In the genomic region with DNA sequence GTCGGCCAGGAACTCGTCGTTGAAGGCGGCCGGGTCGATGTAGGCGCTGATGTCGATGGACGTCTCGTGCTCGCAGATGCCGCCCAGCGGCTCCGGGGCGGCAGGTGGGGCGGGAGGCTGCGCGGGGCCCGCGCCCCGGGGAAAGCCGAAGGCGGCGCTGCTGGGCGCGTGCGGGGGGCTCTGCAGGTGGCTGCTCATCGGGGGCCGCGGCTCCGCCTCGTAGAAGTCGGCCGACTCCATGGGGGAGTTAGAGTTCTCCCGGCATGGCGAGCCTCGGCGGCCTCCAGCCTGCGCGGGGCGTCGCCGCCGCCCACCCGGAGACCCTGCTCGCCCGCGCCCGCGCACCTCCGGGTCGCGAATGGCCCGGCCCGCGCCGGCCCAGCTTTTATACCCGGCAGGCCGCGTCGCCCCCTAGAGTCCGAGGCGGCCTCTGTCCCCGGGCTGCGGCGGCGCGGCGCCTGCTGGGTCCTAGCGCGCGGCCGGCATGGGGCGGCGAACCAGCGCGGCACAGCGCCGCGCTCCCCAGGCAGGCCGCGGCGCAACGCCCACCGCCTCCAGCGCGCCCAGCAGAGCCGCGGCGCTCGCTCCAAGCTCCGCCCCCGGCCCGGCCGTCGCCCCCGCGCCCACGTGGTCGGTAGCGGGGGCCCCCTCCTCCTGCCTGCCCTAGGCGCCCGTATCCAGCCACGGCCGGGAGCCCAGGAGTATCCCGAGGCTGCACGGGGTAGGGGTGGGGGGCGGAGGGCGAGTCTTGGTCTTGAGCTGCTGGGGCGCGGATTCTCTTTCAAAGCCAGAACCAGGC, we compare ENCODE assay signal across 8 cellular contexts. TPM values are rescaled to one million over a fixed set of nuclear protein-coding genes. Genes with fewer than 3 reads are reported as not detected.
DNase-seq lines count a peak whose midpoint lies in the region; ATAC-seq and TF ChIP-seq lines count a peak whose summit lies in the region.

Gene CEBPA, minus strand, starts transcription at position 360 of the 799 bp plus-strand sequence. Its CDS starts 120 bp downstream, at position 240.

- TF ChIP-seq CTCF in endothelial cell (IDR thresholded peaks at IDR 0.05; ENCODE audit: unreplicated experiment): peak; percentile 46

- H3K9me3 ChIP-seq in mesodermal cell (ENCODE audit: control insufficient read depth, low read length): no peaks in the 10 kb centered on the region

- ATAC-seq in GM18907 (IDR thresholded peaks at IDR 0.05; ENCODE audit: unreplicated experiment) (peak; percentile 81), HG03139 (IDR thresholded peaks at IDR 0.05; ENCODE audit: unreplicated experiment) (peak; percentile 75)

- H3K27ac Mint-ChIP-seq in endothelial cell (ENCODE audit: unreplicated experiment): no peak within 1 kb of the TSS

- no peaks in the 10 kb centered on the region for H3K36me3 Mint-ChIP-seq in endothelial cell (ENCODE audit: low read depth, unreplicated experiment)

- H3K4me1 ChIP-seq in mesodermal cell (ENCODE audit: control insufficient read depth, insufficient read depth, low read length, poor library complexity, severe bottlenecking): no peaks in the 10 kb centered on the region

- peaks cover 16% of the 10 kb centered on the region for H3K27me3 Mint-ChIP-seq in endothelial cell (ENCODE audit: unreplicated experiment)

- H3K4me1 Mint-ChIP-seq in endothelial cell (ENCODE audit: unreplicated experiment): no peaks in the 10 kb centered on the region

- H3K4me3 Mint-ChIP-seq in endothelial cell (ENCODE audit: unreplicated experiment): peak within 1 kb of the TSS; percentile 37

- peak within 1 kb of the TSS; percentile 59 for H3K27ac ChIP-seq in mesodermal cell (ENCODE audit: low read depth, low read length, severe bottlenecking)

- DNase-seq in AG08396 (ENCODE audit: low spot score) (peak; percentile 92), NCI-H524 treated with DMSO at 0.1 percent for 48 hours (lab: John Stamatoyannopoulos, UW) (peak; percentile 13), endothelial cell (ENCODE audit: low spot score) (peak; percentile 85)
- DNase-seq in activated CD8-positive, alpha-beta memory T cell treated with anti-CD3 and anti-CD28 coated beads for 4 hours (ENCODE audit: low read depth in 2 of 2): peak; percentile 18 to 40
- peak; percentile 25 to 58 for DNase-seq in stimulated activated CD8-positive, alpha-beta memory T cell treated with anti-CD3 and anti-CD28 coated beads, Interleukin-15, amount 100 ng/mL, for 4 hours (ENCODE audit: low read depth in 2 of 2)

- no peaks in the 10 kb centered on the region for H3K36me3 ChIP-seq in mesodermal cell (ENCODE audit: control insufficient read depth, insufficient read depth, low read length)

- WGBS in mesodermal cell (ENCODE audit: insufficient coverage in 2 of 2), 2 experiments: 0 to 1% methylated on average over 78 to 83 of the region's 111 CpGs

- no peaks in the 10 kb centered on the region for H3K9me3 Mint-ChIP-seq in endothelial cell (ENCODE audit: unreplicated experiment)

- peak within 1 kb of the TSS; percentile 65 for H3K4me3 ChIP-seq in mesodermal cell (ENCODE audit: extremely low read depth, insufficient read depth, low read length, poor library complexity, severe bottlenecking)

RNA-seq across cellular contexts. Expression of gene CEBPA, which starts in this region (rescaled TPM):
- 0.59 TPM for total RNA-seq in endothelial cell (ENCODE audit: unreplicated experiment)
- 0.29 TPM for polyA plus RNA-seq in mesodermal cell (2013, experiment 1 of 2)
- 0.25 TPM for polyA plus RNA-seq in mesodermal cell (2013, experiment 2 of 2)

Comparison
In these comparisons a context has a peak if more than half of its experiments do, and no peak if none do; other contexts are left out.
1. Peak in every context shown above with its lines: DNase-seq, ATAC-seq, H3K4me3 ChIP-seq and H3K27ac ChIP-seq.
2. Peak in DNase-seq in endothelial cell; RNA of the gene not detected or under 1 TPM.
3. DNase-seq: peak in every context shown above with its lines; median percentile 92 in AG08396; 85 in endothelial cell; 42 in stimulated activated CD8-positive, alpha-beta memory T cell treated with anti-CD3 and anti-CD28 coated beads, Interleukin-15, amount 100 ng/mL, for 4 hours; 29 in activated CD8-positive, alpha-beta memory T cell treated with anti-CD3 and anti-CD28 coated beads for 4 hours; 13 in NCI-H524 treated with DMSO at 0.1 percent for 48 hours.